ENCODE assay signal across 14 cellular contexts in genomic region chr16:66898933-66899309, GRCh38. TPM values are rescaled to one million over a fixed set of nuclear protein-coding genes. Genes with fewer than 3 reads are reported as not detected.
DNase-seq lines count a peak whose midpoint lies in the region; ATAC-seq and TF ChIP-seq lines count a peak whose summit lies in the region.
"Had no signal": no experiment of that assay in that cellular context is flagged by ENCODE, and none has a peak within 500 bp of the region (broad histone marks: within the 10 kb centered on the region; RNA-seq: fewer than 3 reads in every experiment).

No MANE protein-coding gene starts in this region.

- H3K27ac Mint-ChIP-seq in stimulated activated naive CD8-positive, alpha-beta T cell treated with anti-CD3 and anti-CD28 coated beads, Interleukin-15, amount 100 ng/mL, for 72 hours, result peak overlapping the region; percentile 21 to 66
- peak overlapping the region; percentile 8 for H3K27ac Mint-ChIP-seq in progenitor cell of endocrine pancreas
- H3K27ac Mint-ChIP-seq: effector memory CD8-positive, alpha-beta T cell had no signal

- no peaks in the 10 kb centered on the region for H3K27me3 Mint-ChIP-seq in stimulated activated naive CD8-positive, alpha-beta T cell treated with anti-CD3 and anti-CD28 coated beads, Interleukin-15, amount 100 ng/mL, for 72 hours
- no peaks in the 10 kb centered on the region for H3K27me3 Mint-ChIP-seq in progenitor cell of endocrine pancreas
- H3K27me3 Mint-ChIP-seq: effector memory CD8-positive, alpha-beta T cell had no signal

- no peak overlapping the region for H3K4me3 Mint-ChIP-seq in stimulated activated naive CD8-positive, alpha-beta T cell treated with anti-CD3 and anti-CD28 coated beads, Interleukin-15, amount 100 ng/mL, for 72 hours
- no peak overlapping the region for H3K4me3 Mint-ChIP-seq in progenitor cell of endocrine pancreas (ENCODE audit: low read depth)
- H3K4me3 Mint-ChIP-seq: effector memory CD8-positive, alpha-beta T cell; natural killer cell had no signal

- peaks cover 15% of the 10 kb centered on the region for H3K4me1 Mint-ChIP-seq in stimulated activated naive CD8-positive, alpha-beta T cell treated with anti-CD3 and anti-CD28 coated beads, Interleukin-15, amount 100 ng/mL, for 72 hours
- H3K4me1 Mint-ChIP-seq in progenitor cell of endocrine pancreas (ENCODE audit: low read depth), result peaks cover 16% of the 10 kb centered on the region

- no peaks in the 10 kb centered on the region for H3K9me3 Mint-ChIP-seq in stimulated activated naive CD8-positive, alpha-beta T cell treated with anti-CD3 and anti-CD28 coated beads, Interleukin-15, amount 100 ng/mL, for 72 hours
- no peaks in the 10 kb centered on the region for H3K9me3 Mint-ChIP-seq in progenitor cell of endocrine pancreas (ENCODE audit: low read depth)
- H3K9me3 Mint-ChIP-seq: effector memory CD8-positive, alpha-beta T cell; natural killer cell had no signal

- no peak for ATAC-seq in stimulated activated naive CD8-positive, alpha-beta T cell treated with anti-CD3 and anti-CD28 coated beads, Interleukin-15, amount 100 ng/mL, for 72 hours
- no peak for ATAC-seq in stimulated activated naive CD8-positive, alpha-beta T cell treated with anti-CD3 and anti-CD28 coated beads, Interleukin-15, Interleukin-2, amounts not matched to agents 100 U/mL and 50 U/mL, for 24 hours
- no peak for ATAC-seq in GM18511 (IDR thresholded peaks at IDR 0.05; ENCODE audit: unreplicated experiment)
- no peak for ATAC-seq in HG03378 (IDR thresholded peaks at IDR 0.05; ENCODE audit: unreplicated experiment)
- ATAC-seq: effector memory CD8-positive, alpha-beta T cell; HCT116; natural killer cell had no signal

- H3K36me3 Mint-ChIP-seq in progenitor cell of endocrine pancreas (ENCODE audit: insufficient read depth), result no peaks in the 10 kb centered on the region
- H3K36me3 Mint-ChIP-seq: natural killer cell had no signal

- no peak for DNase-seq in stimulated activated naive CD8-positive, alpha-beta T cell treated with anti-CD3 and anti-CD28 coated beads, Interleukin-15, amount 100 ng/mL, for 72 hours
- DNase-seq in stimulated activated naive CD8-positive, alpha-beta T cell treated with anti-CD3 and anti-CD28 coated beads, Interleukin-15, Interleukin-2, amounts not matched to agents 100 U/mL and 50 U/mL, for 24 hours, result no peak
- DNase-seq in progenitor cell of endocrine pancreas (ENCODE audit: low spot score, unreplicated experiment), result no peak
- DNase-seq in DMS153 treated with DMSO at 0.1 percent for 48 hours (lab: John Stamatoyannopoulos, UW; ENCODE audit: unreplicated experiment), result no peak
- DNase-seq: activated effector memory CD4-positive, alpha-beta T cell treated with Interleukin-2 at 50 U/mL for 16 hours; effector memory CD8-positive, alpha-beta T cell; natural killer cell; NCI-H187 treated with DMSO at 0.1 percent for 48 hours; small intestine had no signal

- TF ChIP-seq CTCF in progenitor cell of endocrine pancreas (IDR thresholded peaks at IDR 0.05; ENCODE audit: unreplicated experiment), result no peak

RNA-seq across cellular contexts. Expression of gene PDP2, which starts 18.6 kb away (rescaled TPM):
- 17.0 and 20.0 TPM in 2 replicates for total RNA-seq in progenitor cell of endocrine pancreas

RNA-seq across cellular contexts. Expression of gene CDH16, which starts 19.8 kb away (rescaled TPM):
- total RNA-seq in progenitor cell of endocrine pancreas, result not detected in 2 replicates
- total RNA-seq: glomerular endothelial cell, natural killer cell, RPMI7951 had no signal

RNA-seq across cellular contexts. Expression of gene RRAD, which starts 26.4 kb away (rescaled TPM):
- total RNA-seq in progenitor cell of endocrine pancreas, result 0.27 and 0.36 TPM in 2 replicates

RNA-seq across cellular contexts. Expression of gene CIAO2B, which starts 35.3 kb away (rescaled TPM):
- total RNA-seq in progenitor cell of endocrine pancreas, result 58.1 and 59.9 TPM in 2 replicates

RNA-seq across cellular contexts. Expression of gene CES2, which starts 36.4 kb away (rescaled TPM):
- 39.2 and 43.9 TPM in 2 replicates for total RNA-seq in progenitor cell of endocrine pancreas
